Comparison of ENCODE assay signal across 19 cellular contexts in the genomic region with DNA sequence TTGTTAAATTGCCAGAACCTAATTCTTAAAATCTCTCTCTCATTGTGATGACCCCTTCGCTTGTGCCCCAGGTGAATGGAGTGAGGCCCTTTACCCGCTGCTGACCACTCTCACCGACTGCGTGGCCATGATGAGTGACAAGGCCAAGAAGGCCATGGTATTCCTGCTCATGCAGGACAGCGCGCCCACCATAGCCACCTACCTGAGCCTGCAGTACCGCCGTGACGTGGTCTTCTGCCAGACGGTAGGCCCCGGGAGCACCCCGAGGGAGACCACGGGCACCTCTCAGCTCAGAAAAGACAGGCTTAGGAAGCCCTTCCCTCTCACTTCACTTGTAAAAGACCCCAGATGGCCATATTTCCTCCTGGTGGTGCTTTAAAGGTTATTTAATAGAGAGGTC.
"Had no signal": no experiment of that assay in that cellular context is flagged by ENCODE, and none has a peak within 500 bp of the region (broad histone marks: within the 10 kb centered on the region; RNA-seq: fewer than 3 reads in every experiment).

No MANE protein-coding gene starts in this region.

- H3K4me1 Mint-ChIP-seq: nephron had no signal

- H3K27ac Mint-ChIP-seq: nephron had no signal

- H3K9me3 Mint-ChIP-seq: nephron had no signal

- ATAC-seq: gastroesophageal sphincter, lower lobe of right lung, SK-N-SH treated with all-trans-retinoic acid at 6 μM for 48 hours had no signal

- H3K4me3 Mint-ChIP-seq: nephron had no signal

- DNase-seq: activated CD4-positive, alpha-beta T cell treated with anti-CD3 and anti-CD28 coated beads, Interleukin-2, amount 50 U/mL, for 4 hours; activated CD4-positive, CD25-positive, alpha-beta regulatory T cell treated with anti-CD3 and anti-CD28 coated beads, Interleukin-2, amount 50 U/mL, for 72 hours; activated gamma-delta T cell treated with Interleukin-2 at 50 U/mL for 16 hours; aorta; brain microvascular endothelial cell; cortex of kidney; effector CD8-positive, alpha-beta T cell; lower lobe of right lung; nucleus accumbens; posterior cingulate gyrus; retina; SHP77 treated with DMSO at 0.1 percent for 48 hours; stimulated activated CD8-positive, alpha-beta memory T cell treated with anti-CD3 and anti-CD28 coated beads, Interleukin-4, amount 100 ng/mL, for 48 hours; stimulated activated naive CD4-positive, alpha-beta T cell treated with Interleukin-2 at 50 U/mL for 16 hours; substantia nigra; T-helper 1 cell had no signal
